Comparison of ENCODE assay signal across 12 cellular contexts in genomic region chr4:88628746-88629145, GRCh38.
"Had no signal": no experiment of that assay in that cellular context is flagged by ENCODE, and none has a peak within 500 bp of the region (broad histone marks: within the 10 kb centered on the region; RNA-seq: fewer than 3 reads in every experiment).

No MANE protein-coding gene starts in this region.

- H3K36me3 ChIP-seq: ascending aorta, suprapubic skin had no signal

- H3K4me1 ChIP-seq: suprapubic skin had no signal

- DNase-seq: activated CD4-positive, alpha-beta memory T cell treated with anti-CD3 and anti-CD28 coated beads, Interleukin-2, amount 10 ng/mL, durations not matched to agents 7 days and 5 days; activated CD8-positive, alpha-beta memory T cell treated with anti-CD3 and anti-CD28 coated beads, Interleukin-2, amount 50 U/mL, for 4 hours; activated naive CD8-positive, alpha-beta T cell treated with anti-CD3 and anti-CD28 coated beads, Interleukin-2, amount 50 U/mL, for 24 hours; activated T-cell treated with anti-CD3 and anti-CD28 coated beads, Interleukin-2, amount 50 U/mL, for 72 hours; central memory CD4-positive, alpha-beta T cell; effector memory CD8-positive, alpha-beta T cell; glutamatergic neuron; nephron progenitor cell; stimulated activated CD4-positive, alpha-beta T cell treated with anti-CD3 and anti-CD28 coated beads, Interleukin-12 subunit alpha, Interleukin-12 subunit beta, amount 100 ng/mL, for 4 hours; stimulated activated naive CD4-positive, alpha-beta T cell treated with Interleukin-2 at 50 U/mL for 16 hours had no signal

- H3K9me3 ChIP-seq: suprapubic skin had no signal

- H3K27me3 ChIP-seq: ascending aorta, suprapubic skin had no signal

- H3K4me3 ChIP-seq: ascending aorta, suprapubic skin had no signal

- H3K27ac ChIP-seq: ascending aorta, suprapubic skin had no signal
